Comparison of ENCODE assay signal across 17 cellular contexts in genomic region chr10:34181545-34182300, GRCh38.
A peak's percentile ranks its signal among the peaks of the same experiment; 100 is the strongest.
DNase-seq lines count a peak whose midpoint lies in the region; TF ChIP-seq lines count a peak whose summit lies in the region.
"Had no signal": no experiment of that assay in that cellular context is flagged by ENCODE, and none has a peak within 500 bp of the region (broad histone marks: within the 10 kb centered on the region; RNA-seq: fewer than 3 reads in every experiment).

No MANE protein-coding gene starts in this region.

- no peak overlapping the region for H2BK120ac ChIP-seq in mesenchymal stem cell (ENCODE audit: low read depth, low read length)

- H3K4me3 ChIP-seq in mesenchymal stem cell (ENCODE audit: insufficient read depth in 1 of 2, low read depth in 1 of 2, low read length in 2 of 2) (peak overlapping the region in 1 of 2 experiments; percentile 65), mammary epithelial cell (replicated peaks in 1 of 3; ENCODE audit: insufficient read depth in 1 of 3, low read depth in 2 of 3, low read length in 3 of 3) (no peak overlapping the region)

- H3K4me1 ChIP-seq in mesenchymal stem cell (ENCODE audit: control insufficient read depth, insufficient read depth, low read depth, low read length), result peaks cover 16% of the 10 kb centered on the region
- no peaks in the 10 kb centered on the region for H3K4me1 ChIP-seq in mammary epithelial cell (ENCODE audit: insufficient read depth, low read length)

- H4K20me1 ChIP-seq in mammary epithelial cell (ENCODE audit: insufficient read depth, low read length), result no peaks in the 10 kb centered on the region

- in situ Hi-C loops in mammary epithelial cell (cut with MboI; ENCODE audit: low sequenced_read_pairs in 2 of 2), result no loop called here

- H4K8ac ChIP-seq in mesenchymal stem cell (ENCODE audit: low read length), result no peak overlapping the region

- H3K36me3 ChIP-seq in mesenchymal stem cell (ENCODE audit: control insufficient read depth in 1 of 2, insufficient read depth in 2 of 2, low read depth in 1 of 2, low read length in 2 of 2) (no peaks in the 10 kb centered on the region), mammary epithelial cell (ENCODE audit: insufficient read depth, low read length) (no peaks in the 10 kb centered on the region)

- dilution Hi-C loops in mammary epithelial cell (cut with HindIII; ENCODE audit: low sequenced_read_pairs), result no loop called here

- no peak overlapping the region for H3K18ac ChIP-seq in mesenchymal stem cell (ENCODE audit: low read depth in 1 of 2, low read length in 2 of 2)

- no peak overlapping the region for H3K4ac ChIP-seq in mesenchymal stem cell (ENCODE audit: low read depth in 1 of 2, low read length in 2 of 2)

- H3K27me3 ChIP-seq in mesenchymal stem cell (ENCODE audit: control insufficient read depth in 1 of 2, insufficient read depth in 1 of 2, low read length in 2 of 2) (no peaks in the 10 kb centered on the region), mammary epithelial cell (ENCODE audit: insufficient read depth, low read length) (no peaks in the 10 kb centered on the region)

- no peak for TF ChIP-seq CTCF in mammary epithelial cell (conservative IDR thresholded peaks at IDR 0.05 in 1 of 2, IDR thresholded peaks at IDR 0.05 in 1 of 2; ENCODE audit: extremely low read depth in 1 of 2, insufficient read depth in 1 of 2, low read depth in 1 of 2, low read length in 2 of 2)

- H3K9ac ChIP-seq in mesenchymal stem cell (ENCODE audit: low read length) (peak overlapping the region; percentile 66), mammary epithelial cell (ENCODE audit: insufficient read depth, low read length) (no peak overlapping the region)

- H2AFZ ChIP-seq in mesenchymal stem cell (ENCODE audit: low read depth, low read length) (no peak overlapping the region), mammary epithelial cell (ENCODE audit: low read depth, low read length) (no peak overlapping the region)

- no peak overlapping the region for H2BK15ac ChIP-seq in mesenchymal stem cell (ENCODE audit: low read depth, poor library complexity, severe bottlenecking)

- no peak overlapping the region for H2BK5ac ChIP-seq in mesenchymal stem cell (ENCODE audit: low read depth, low read length, poor library complexity, severe bottlenecking)

- CTCF ChIA-PET in mammary epithelial cell (lab: Charles Lee; ENCODE audit: low non-redundant PET), result no interaction called here

- 11% methylated on average over 9 of the region's 10 CpGs for WGBS in mesenchymal stem cell
- 88% methylated on average over 10 of the region's 10 CpGs for WGBS in mammary epithelial cell (ENCODE audit: low coverage, missing lambda C conversion rate)

- no peak overlapping the region for H3K14ac ChIP-seq in mesenchymal stem cell (ENCODE audit: low read length in 2 of 2)

- peaks cover 20% of the 10 kb centered on the region for H3K79me1 ChIP-seq in mesenchymal stem cell (replicated peaks; ENCODE audit: low read length, poor library complexity, severe bottlenecking)

- H3K79me2 ChIP-seq in mammary epithelial cell (ENCODE audit: insufficient read depth, low read length), result no peaks in the 10 kb centered on the region

- H3K23ac ChIP-seq in mesenchymal stem cell (ENCODE audit: low read length in 2 of 2), result no peak overlapping the region

- no peak overlapping the region for H3K27ac ChIP-seq in mesenchymal stem cell (ENCODE audit: low read length, poor library complexity, severe bottlenecking)
- no peak overlapping the region for H3K27ac ChIP-seq in mammary epithelial cell (ENCODE audit: insufficient read depth, low read depth, low read length)

- H2AK5ac ChIP-seq in mesenchymal stem cell (ENCODE audit: low read length, severe bottlenecking), result no peak overlapping the region

- DNase-seq in AG08396 (ENCODE audit: low spot score), result peak; percentile 45
- DNase-seq in NCI-H69 (lab: John Stamatoyannopoulos, UW), result peak; percentile 53
- peak; percentile 57 for DNase-seq in fibroblast of gingiva (ENCODE audit: low read depth)
- peak; percentile 68 for DNase-seq in mesenchymal stem cell
- no peak for DNase-seq in NOMO-1 (lab: John Stamatoyannopoulos, UW; ENCODE audit: unreplicated experiment in 2 of 2)
- DNase-seq in mammary epithelial cell, result no peak
- no peak for DNase-seq in DMS79 treated with DMSO at 0.1 percent for 48 hours (lab: John Stamatoyannopoulos, UW)
- no peak for DNase-seq in DMS53 treated with DMSO at 0.1 percent for 48 hours (lab: John Stamatoyannopoulos, UW; ENCODE audit: unreplicated experiment)
- DNase-seq: activated naive CD8-positive, alpha-beta T cell treated with anti-CD3 and anti-CD28 coated beads for 36 hours; AML-193; KG1; NCI-H1417 treated with DMSO at 0.1 percent for 48 hours; NCI-H446 treated with DMSO at 0.1 percent for 48 hours; nucleus accumbens; small intestine; stimulated activated naive CD8-positive, alpha-beta T cell treated with anti-CD3 and anti-CD28 coated beads, Interleukin-15, Interleukin-2, amounts not matched to agents 100 U/mL and 50 U/mL, for 24 hours; T-helper 1 cell had no signal

- H3K9me3 ChIP-seq in mesenchymal stem cell (ENCODE audit: control insufficient read depth, low read length), result no peaks in the 10 kb centered on the region
- H3K9me3 ChIP-seq in mammary epithelial cell (replicated peaks; ENCODE audit: insufficient read depth, low read length), result no peaks in the 10 kb centered on the region

- no peak overlapping the region for H4K91ac ChIP-seq in mesenchymal stem cell (ENCODE audit: low read length)

- BruUV-seq in mammary epithelial cell (replicated peaks; lab: Mats Ljungman, UMichigan), result no TSS peak

- intact Hi-C loops in mammary epithelial cell (cut with micrococcal nuclease), result no loop called here

- H2BK12ac ChIP-seq in mesenchymal stem cell (ENCODE audit: low read length in 2 of 2), result peak overlapping the region in 1 of 2 experiments; percentile 39

- H3K4me2 ChIP-seq in mesenchymal stem cell (ENCODE audit: low read length, poor library complexity, severe bottlenecking) (no peak overlapping the region), mammary epithelial cell (ENCODE audit: insufficient read depth, low read depth, low read length) (no peak overlapping the region)

Comparison
In these comparisons a context has a peak if more than half of its experiments do, and no peak if none do; other contexts are left out.
1. DNase-seq: peak in AG08396 (single experiment), NCI-H69 (single experiment), fibroblast of gingiva (single experiment) and mesenchymal stem cell (single experiment); none in NOMO-1 (0 of 2), mammary epithelial cell (single experiment), DMS79 treated with DMSO at 0.1 percent for 48 hours (single experiment) and DMS53 treated with DMSO at 0.1 percent for 48 hours (single experiment).